Comparison of ENCODE assay signal across 1 cellular context in the genomic region with DNA sequence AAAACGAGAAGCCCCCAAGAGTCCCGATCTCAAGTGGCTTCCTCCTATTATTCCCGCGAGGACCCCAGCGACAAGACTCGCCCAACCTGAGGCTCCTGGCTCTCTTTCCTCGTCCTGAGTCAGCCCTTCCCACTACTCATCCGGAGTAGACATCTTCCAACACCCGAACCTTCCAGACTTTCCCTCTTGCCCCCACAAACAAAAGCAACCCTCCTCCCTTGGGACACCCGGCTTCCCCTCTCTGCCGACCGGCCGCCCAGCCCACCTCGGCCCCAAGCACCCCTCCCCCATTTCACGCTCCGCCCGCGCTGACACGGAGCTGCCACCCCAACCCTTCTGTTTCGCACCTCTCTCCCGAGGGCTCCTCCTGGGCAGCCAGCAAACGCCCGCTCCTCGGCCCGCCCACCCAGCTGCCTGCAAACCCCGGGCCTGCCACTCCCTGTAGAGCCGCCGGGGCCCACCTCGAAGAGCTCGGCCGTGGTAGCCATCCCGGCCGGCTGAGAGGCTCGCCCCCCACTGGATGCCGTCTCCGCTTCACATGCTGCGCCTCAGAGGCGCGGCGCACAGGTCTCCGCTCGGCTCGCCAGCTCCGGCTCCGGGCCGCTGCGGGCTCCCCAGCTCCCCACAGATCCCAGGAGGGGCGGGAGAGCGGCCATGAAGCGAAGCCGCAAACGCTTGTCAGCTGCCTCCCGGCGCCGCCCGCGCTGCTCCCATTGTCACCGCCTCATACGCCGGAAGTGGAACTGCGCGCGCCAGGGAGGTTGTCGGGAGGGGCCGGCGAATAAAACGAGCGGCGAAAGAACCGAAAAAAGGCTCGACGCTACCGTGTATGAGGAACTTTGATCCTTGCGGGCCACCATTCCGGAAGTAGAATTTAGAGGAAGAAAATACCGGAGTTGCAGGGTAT.
TF ChIP-seq lines count a peak whose summit lies in the region.

A gene with protein sequence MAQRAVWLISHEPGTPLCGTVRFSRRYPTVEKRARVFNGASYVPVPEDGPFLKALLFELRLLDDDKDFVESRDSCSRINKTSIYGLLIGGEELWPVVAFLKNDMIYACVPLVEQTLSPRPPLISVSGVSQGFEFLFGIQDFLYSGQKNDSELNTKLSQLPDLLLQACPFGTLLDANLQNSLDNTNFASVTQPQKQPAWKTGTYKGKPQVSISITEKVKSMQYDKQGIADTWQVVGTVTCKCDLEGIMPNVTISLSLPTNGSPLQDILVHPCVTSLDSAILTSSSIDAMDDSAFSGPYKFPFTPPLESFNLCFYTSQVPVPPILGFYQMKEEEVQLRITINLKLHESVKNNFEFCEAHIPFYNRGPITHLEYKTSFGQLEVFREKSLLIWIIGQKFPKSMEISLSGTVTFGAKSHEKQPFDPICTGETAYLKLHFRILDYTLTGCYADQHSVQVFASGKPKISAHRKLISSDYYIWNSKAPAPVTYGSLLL (plus strand): TSS at position 811 of the 907 bp plus-strand sequence. CDS start 344 bp downstream, outside the sequence.
A gene with protein sequence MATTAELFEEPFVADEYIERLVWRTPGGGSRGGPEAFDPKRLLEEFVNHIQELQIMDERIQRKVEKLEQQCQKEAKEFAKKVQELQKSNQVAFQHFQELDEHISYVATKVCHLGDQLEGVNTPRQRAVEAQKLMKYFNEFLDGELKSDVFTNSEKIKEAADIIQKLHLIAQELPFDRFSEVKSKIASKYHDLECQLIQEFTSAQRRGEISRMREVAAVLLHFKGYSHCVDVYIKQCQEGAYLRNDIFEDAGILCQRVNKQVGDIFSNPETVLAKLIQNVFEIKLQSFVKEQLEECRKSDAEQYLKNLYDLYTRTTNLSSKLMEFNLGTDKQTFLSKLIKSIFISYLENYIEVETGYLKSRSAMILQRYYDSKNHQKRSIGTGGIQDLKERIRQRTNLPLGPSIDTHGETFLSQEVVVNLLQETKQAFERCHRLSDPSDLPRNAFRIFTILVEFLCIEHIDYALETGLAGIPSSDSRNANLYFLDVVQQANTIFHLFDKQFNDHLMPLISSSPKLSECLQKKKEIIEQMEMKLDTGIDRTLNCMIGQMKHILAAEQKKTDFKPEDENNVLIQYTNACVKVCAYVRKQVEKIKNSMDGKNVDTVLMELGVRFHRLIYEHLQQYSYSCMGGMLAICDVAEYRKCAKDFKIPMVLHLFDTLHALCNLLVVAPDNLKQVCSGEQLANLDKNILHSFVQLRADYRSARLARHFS (minus strand): TSS at position 745 of the 907 bp plus-strand sequence. CDS start 257 bp downstream, at position 488.

TF ChIP-seq in K562, 482 proteins besides CTCF, POLR2A, EP300 and RAD21 (continued from another document and continues in another):
- TF ChIP-seq, protein P1, sequence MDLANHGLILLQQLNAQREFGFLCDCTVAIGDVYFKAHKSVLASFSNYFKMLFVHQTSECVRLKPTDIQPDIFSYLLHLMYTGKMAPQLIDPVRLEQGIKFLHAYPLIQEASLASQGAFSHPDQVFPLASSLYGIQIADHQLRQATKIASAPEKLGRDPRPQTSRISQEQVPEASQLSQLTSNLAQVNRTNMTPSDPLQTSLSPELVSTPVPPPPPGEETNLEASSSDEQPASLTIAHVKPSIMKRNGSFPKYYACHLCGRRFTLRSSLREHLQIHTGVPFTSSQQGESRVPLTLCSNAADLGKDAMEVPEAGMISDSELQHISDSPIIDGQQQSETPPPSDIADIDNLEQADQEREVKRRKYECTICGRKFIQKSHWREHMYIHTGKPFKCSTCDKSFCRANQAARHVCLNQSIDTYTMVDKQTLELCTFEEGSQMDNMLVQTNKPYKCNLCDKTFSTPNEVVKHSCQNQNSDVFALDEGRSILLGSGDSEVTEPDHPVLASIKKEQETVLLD (IDR thresholded peaks at IDR 0.05) = peak; percentile 48; the same call in 1 of the 2 replicates
- TF ChIP-seq, protein P2, sequence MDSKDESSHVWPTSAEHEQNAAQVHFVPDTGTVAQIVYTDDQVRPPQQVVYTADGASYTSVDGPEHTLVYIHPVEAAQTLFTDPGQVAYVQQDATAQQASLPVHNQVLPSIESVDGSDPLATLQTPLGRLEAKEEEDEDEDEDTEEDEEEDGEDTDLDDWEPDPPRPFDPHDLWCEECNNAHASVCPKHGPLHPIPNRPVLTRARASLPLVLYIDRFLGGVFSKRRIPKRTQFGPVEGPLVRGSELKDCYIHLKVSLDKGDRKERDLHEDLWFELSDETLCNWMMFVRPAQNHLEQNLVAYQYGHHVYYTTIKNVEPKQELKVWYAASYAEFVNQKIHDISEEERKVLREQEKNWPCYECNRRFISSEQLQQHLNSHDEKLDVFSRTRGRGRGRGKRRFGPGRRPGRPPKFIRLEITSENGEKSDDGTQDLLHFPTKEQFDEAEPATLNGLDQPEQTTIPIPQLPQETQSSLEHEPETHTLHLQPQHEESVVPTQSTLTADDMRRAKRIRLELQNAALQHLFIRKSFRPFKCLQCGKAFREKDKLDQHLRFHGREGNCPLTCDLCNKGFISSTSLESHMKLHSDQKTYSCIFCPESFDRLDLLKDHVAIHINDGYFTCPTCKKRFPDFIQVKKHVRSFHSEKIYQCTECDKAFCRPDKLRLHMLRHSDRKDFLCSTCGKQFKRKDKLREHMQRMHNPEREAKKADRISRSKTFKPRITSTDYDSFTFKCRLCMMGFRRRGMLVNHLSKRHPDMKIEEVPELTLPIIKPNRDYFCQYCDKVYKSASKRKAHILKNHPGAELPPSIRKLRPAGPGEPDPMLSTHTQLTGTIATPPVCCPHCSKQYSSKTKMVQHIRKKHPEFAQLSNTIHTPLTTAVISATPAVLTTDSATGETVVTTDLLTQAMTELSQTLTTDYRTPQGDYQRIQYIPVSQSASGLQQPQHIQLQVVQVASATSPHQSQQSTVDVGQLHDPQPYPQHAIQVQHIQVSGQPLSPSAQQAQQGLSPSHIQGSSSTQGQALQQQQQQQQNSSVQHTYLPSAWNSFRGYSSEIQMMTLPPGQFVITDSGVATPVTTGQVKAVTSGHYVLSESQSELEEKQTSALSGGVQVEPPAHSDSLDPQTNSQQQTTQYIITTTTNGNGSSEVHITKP (IDR thresholded peaks at IDR 0.05; ENCODE audit: partially characterized antibody) = peak; percentile 28
- 0 out of 2 replicates have a peak, but pooled peaks have one; percentile 6 for TF ChIP-seq TCF3 (CRISPR knock-in tag; IDR thresholded peaks at IDR 0.05)
- TF ChIP-seq PML (IDR thresholded peaks at IDR 0.05; ENCODE audit: low read length) = peak; percentile 54; the same call in 1 of the 2 replicates
- TF ChIP-seq ZFX (CRISPR knock-in tag; IDR thresholded peaks at IDR 0.05) = peak; percentile 86
- no peak for TF ChIP-seq ZFP30 (CRISPR knock-in tag; IDR thresholded peaks at IDR 0.05; ENCODE audit: borderline replicate concordance)
- TF ChIP-seq TAF1 (IDR thresholded peaks at IDR 0.05; ENCODE audit: control insufficient read depth, extremely low read depth, insufficient read depth, low read length, severe bottlenecking) = peak; percentile 87
- no peak for TF ChIP-seq SMAD1 (IDR thresholded peaks at IDR 0.05; ENCODE audit: low read depth, low read length, partially characterized antibody)
- TF ChIP-seq POLR2AphosphoS5 (IDR thresholded peaks at IDR 0.05; ENCODE audit: control insufficient read depth, insufficient read depth, low read depth, low read length) = peak; percentile 49
- TF ChIP-seq, protein P3, sequence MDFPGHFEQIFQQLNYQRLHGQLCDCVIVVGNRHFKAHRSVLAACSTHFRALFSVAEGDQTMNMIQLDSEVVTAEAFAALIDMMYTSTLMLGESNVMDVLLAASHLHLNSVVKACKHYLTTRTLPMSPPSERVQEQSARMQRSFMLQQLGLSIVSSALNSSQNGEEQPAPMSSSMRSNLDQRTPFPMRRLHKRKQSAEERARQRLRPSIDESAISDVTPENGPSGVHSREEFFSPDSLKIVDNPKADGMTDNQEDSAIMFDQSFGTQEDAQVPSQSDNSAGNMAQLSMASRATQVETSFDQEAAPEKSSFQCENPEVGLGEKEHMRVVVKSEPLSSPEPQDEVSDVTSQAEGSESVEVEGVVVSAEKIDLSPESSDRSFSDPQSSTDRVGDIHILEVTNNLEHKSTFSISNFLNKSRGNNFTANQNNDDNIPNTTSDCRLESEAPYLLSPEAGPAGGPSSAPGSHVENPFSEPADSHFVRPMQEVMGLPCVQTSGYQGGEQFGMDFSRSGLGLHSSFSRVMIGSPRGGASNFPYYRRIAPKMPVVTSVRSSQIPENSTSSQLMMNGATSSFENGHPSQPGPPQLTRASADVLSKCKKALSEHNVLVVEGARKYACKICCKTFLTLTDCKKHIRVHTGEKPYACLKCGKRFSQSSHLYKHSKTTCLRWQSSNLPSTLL (IDR thresholded peaks at IDR 0.05) = no peak
- peak; percentile 7; the same call in 1 of the 2 replicates for TF ChIP-seq HCFC1 (IDR thresholded peaks at IDR 0.05; ENCODE audit: low read depth, low read length)
- TF ChIP-seq NRF1 (conservative IDR thresholded peaks at IDR 0.05 in 1 of 2, IDR thresholded peaks at IDR 0.05 in 1 of 2) = peak; percentile 80 to 82
- TF ChIP-seq SMARCC2 (IDR thresholded peaks at IDR 0.05; ENCODE audit: low read depth) = no peak
- TF ChIP-seq ELF1 (tag; IDR thresholded peaks at IDR 0.05) = peak; percentile 93
- TF ChIP-seq GABPB1 (CRISPR knock-in tag; IDR thresholded peaks at IDR 0.05) = peak; percentile 80
- TF ChIP-seq ZNF77 (CRISPR knock-in tag; IDR thresholded peaks at IDR 0.05) = no peak
- TF ChIP-seq KLF13 (tag; IDR thresholded peaks at IDR 0.05; ENCODE audit: borderline replicate concordance, low read depth) = 0 out of 2 replicates have a peak, but pooled peaks have one; percentile 32
- TF ChIP-seq NR3C1 (CRISPR knock-in tag; IDR thresholded peaks at IDR 0.05) = no peak
- TF ChIP-seq TCFL5 (CRISPR knock-in tag; conservative IDR thresholded peaks at IDR 0.05) = no peak
- TF ChIP-seq U2AF2 (optimal IDR thresholded peaks at IDR 0.05; ENCODE audit: low read depth, low read length) = no peak
- peak; percentile 42; the same call in 1 of the 2 replicates for TF ChIP-seq E2F3 (CRISPR knock-in tag; IDR thresholded peaks at IDR 0.05)
- no peak for TF ChIP-seq NELFE (IDR thresholded peaks at IDR 0.05; ENCODE audit: insufficient read depth, insufficient read length)
- TF ChIP-seq, protein P4, sequence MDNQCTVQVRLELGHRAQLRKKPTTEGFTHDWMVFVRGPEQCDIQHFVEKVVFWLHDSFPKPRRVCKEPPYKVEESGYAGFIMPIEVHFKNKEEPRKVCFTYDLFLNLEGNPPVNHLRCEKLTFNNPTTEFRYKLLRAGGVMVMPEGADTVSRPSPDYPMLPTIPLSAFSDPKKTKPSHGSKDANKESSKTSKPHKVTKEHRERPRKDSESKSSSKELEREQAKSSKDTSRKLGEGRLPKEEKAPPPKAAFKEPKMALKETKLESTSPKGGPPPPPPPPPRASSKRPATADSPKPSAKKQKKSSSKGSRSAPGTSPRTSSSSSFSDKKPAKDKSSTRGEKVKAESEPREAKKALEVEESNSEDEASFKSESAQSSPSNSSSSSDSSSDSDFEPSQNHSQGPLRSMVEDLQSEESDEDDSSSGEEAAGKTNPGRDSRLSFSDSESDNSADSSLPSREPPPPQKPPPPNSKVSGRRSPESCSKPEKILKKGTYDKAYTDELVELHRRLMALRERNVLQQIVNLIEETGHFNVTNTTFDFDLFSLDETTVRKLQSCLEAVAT (IDR thresholded peaks at IDR 0.05) = peak in 1 of 2 experiments; percentile 27; a peak in 1 of 4 replicates
- TF ChIP-seq YY1 (IDR thresholded peaks at IDR 0.05; ENCODE audit: borderline replicate concordance in 1 of 3, control insufficient read depth in 1 of 3, extremely low read depth in 1 of 3, insufficient read depth in 3 of 3, insufficient read length in 1 of 3, insufficient replicate concordance in 2 of 3, low read depth in 1 of 3, low read length in 2 of 3) = peak in 2 of 3 experiments; percentile 79 to 89
- peak; percentile 50; the same call in 1 of the 2 replicates for TF ChIP-seq KLF16 (IDR thresholded peaks at IDR 0.05)
- TF ChIP-seq, protein P5, sequence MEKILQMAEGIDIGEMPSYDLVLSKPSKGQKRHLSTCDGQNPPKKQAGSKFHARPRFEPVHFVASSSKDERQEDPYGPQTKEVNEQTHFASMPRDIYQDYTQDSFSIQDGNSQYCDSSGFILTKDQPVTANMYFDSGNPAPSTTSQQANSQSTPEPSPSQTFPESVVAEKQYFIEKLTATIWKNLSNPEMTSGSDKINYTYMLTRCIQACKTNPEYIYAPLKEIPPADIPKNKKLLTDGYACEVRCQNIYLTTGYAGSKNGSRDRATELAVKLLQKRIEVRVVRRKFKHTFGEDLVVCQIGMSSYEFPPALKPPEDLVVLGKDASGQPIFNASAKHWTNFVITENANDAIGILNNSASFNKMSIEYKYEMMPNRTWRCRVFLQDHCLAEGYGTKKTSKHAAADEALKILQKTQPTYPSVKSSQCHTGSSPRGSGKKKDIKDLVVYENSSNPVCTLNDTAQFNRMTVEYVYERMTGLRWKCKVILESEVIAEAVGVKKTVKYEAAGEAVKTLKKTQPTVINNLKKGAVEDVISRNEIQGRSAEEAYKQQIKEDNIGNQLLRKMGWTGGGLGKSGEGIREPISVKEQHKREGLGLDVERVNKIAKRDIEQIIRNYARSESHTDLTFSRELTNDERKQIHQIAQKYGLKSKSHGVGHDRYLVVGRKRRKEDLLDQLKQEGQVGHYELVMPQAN (IDR thresholded peaks at IDR 0.05; ENCODE audit: borderline replicate concordance) = peak; percentile 13; the same call in 1 of the 2 replicates
- no peak; the same call in 1 of the 2 replicates for TF ChIP-seq BHLHE40 (IDR thresholded peaks at IDR 0.05; ENCODE audit: low read length)
- TF ChIP-seq, protein P6, sequence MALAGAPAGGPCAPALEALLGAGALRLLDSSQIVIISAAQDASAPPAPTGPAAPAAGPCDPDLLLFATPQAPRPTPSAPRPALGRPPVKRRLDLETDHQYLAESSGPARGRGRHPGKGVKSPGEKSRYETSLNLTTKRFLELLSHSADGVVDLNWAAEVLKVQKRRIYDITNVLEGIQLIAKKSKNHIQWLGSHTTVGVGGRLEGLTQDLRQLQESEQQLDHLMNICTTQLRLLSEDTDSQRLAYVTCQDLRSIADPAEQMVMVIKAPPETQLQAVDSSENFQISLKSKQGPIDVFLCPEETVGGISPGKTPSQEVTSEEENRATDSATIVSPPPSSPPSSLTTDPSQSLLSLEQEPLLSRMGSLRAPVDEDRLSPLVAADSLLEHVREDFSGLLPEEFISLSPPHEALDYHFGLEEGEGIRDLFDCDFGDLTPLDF (CRISPR knock-in tag; IDR thresholded peaks at IDR 0.05) = 0 out of 2 replicates have a peak, but pooled peaks have one; percentile 61
- TF ChIP-seq, protein P7, sequence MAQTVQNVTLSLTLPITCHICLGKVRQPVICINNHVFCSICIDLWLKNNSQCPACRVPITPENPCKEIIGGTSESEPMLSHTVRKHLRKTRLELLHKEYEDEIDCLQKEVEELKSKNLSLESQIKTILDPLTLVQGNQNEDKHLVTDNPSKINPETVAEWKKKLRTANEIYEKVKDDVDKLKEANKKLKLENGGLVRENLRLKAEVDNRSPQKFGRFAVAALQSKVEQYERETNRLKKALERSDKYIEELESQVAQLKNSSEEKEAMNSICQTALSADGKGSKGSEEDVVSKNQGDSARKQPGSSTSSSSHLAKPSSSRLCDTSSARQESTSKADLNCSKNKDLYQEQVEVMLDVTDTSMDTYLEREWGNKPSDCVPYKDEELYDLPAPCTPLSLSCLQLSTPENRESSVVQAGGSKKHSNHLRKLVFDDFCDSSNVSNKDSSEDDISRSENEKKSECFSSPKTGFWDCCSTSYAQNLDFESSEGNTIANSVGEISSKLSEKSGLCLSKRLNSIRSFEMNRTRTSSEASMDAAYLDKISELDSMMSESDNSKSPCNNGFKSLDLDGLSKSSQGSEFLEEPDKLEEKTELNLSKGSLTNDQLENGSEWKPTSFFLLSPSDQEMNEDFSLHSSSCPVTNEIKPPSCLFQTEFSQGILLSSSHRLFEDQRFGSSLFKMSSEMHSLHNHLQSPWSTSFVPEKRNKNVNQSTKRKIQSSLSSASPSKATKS (CRISPR knock-in tag; IDR thresholded peaks at IDR 0.05) = no peak
- peak; percentile 43 for TF ChIP-seq TBP (optimal IDR thresholded peaks at IDR 0.05; ENCODE audit: low read depth, low read length)
- TF ChIP-seq RB1 (IDR thresholded peaks at IDR 0.05; ENCODE audit: low read depth) = peak; percentile 57
- TF ChIP-seq POLR3A (IDR thresholded peaks at IDR 0.05; ENCODE audit: borderline replicate concordance, extremely low read depth, insufficient read depth, insufficient read length) = no peak
- TF ChIP-seq SRSF1 (IDR thresholded peaks at IDR 0.05; ENCODE audit: low read depth, low read length) = no peak
